In genomic region chr11:44568706-44569473, GRCh38 we compare ENCODE assay signal across 8 cellular contexts. TPM values are rescaled to one million over a fixed set of nuclear protein-coding genes. Genes with fewer than 3 reads are reported as not detected.
DNase-seq lines count a peak whose midpoint lies in the region; ATAC-seq and TF ChIP-seq lines count a peak whose summit lies in the region.

No MANE protein-coding gene starts in this region.

- H3K9me3 ChIP-seq in OCI-LY3 (ENCODE audit: insufficient read depth, low read length) (no peaks in the 10 kb centered on the region), prostate gland (no peaks in the 10 kb centered on the region)

- no peak overlapping the region for H2AFZ ChIP-seq in OCI-LY3 (ENCODE audit: low read depth, low read length)

- DNase-seq in GM13976 (ENCODE audit: low spot score): peak; percentile 80
- peak; percentile 89 to 92 for DNase-seq in activated T-cell treated with anti-CD3 and anti-CD28 coated beads, Interleukin-2, amount 50 U/mL, for 48 hours
- DNase-seq in fibroblast of mammary gland (ENCODE audit: low read depth): peak; percentile 93
- peak; percentile 36 for DNase-seq in prostate gland (ENCODE audit: low spot score)
- DNase-seq in NCI-H2107 treated with DMSO at 0.1 percent for 48 hours (lab: John Stamatoyannopoulos, UW; ENCODE audit: unreplicated experiment): no peak

- in situ Hi-C loops in GM13976 (cut with MboI; ENCODE audit: low sequenced_read_pairs, unreplicated experiment): loop anchor here (5.0 kb wide), 1 partner anchor 38 kb away; no protein-coding TSS in a partner anchor

- intact Hi-C loops in prostate gland (cut with DNase I): loop anchor here (5.0 to 10.0 kb wide), 2 partner anchors 156 to 328 kb away; partner anchors contain the start of gene TSPAN18

- TF ChIP-seq POLR2A in prostate gland (IDR thresholded peaks at IDR 0.05): no peak

- WGBS in prostate gland: 45% methylated on average over 14 of the region's 14 CpGs
- 41% methylated on average over 14 of the region's 14 CpGs for WGBS in urinary bladder

- peak overlapping the region; percentile 90 for H3K9ac ChIP-seq in OCI-LY3 (ENCODE audit: low read length)

- peak; percentile 45 for ATAC-seq in HG02759 (IDR thresholded peaks at IDR 0.05; ENCODE audit: unreplicated experiment)

- H3K27ac ChIP-seq in OCI-LY3 (ENCODE audit: low read length) (peak overlapping the region; percentile 65), prostate gland (peak overlapping the region; percentile 35 to 61), urinary bladder (ENCODE audit: low read depth) (peak overlapping the region; percentile 51)

- TF ChIP-seq CTCF in GM13976 (IDR thresholded peaks at IDR 0.05; ENCODE audit: borderline replicate concordance, control extremely low read depth, extremely low read depth, insufficient read depth, missing control alignments) (no peak), OCI-LY3 (IDR thresholded peaks at IDR 0.05; ENCODE audit: low read depth, low read length) (no peak), fibroblast of mammary gland (conservative IDR thresholded peaks at IDR 0.05; ENCODE audit: control insufficient read depth, insufficient read depth, low read depth, low read length) (no peak), prostate gland (IDR thresholded peaks at IDR 0.05) (no peak)

- H3K4me2 ChIP-seq in OCI-LY3 (ENCODE audit: low read length): peak overlapping the region; percentile 92

- H3K27me3 ChIP-seq in OCI-LY3 (ENCODE audit: low read depth, low read length) (no peaks in the 10 kb centered on the region), prostate gland (replicated peaks; ENCODE audit: insufficient read depth) (no peaks in the 10 kb centered on the region)

- peaks cover 55% of the 10 kb centered on the region for H3K4me1 ChIP-seq in OCI-LY3 (ENCODE audit: low read length)
- H3K4me1 ChIP-seq in prostate gland (replicated peaks): peaks cover 8% of the 10 kb centered on the region
- no peaks in the 10 kb centered on the region for H3K4me1 ChIP-seq in urinary bladder (ENCODE audit: insufficient read depth)

- peaks cover 73% of the 10 kb centered on the region for H4K20me1 ChIP-seq in OCI-LY3 (ENCODE audit: insufficient read depth, low read length)

- H3K4me3 ChIP-seq in OCI-LY3 (ENCODE audit: low read length): peak overlapping the region; percentile 98
- no peak overlapping the region for H3K4me3 ChIP-seq in fibroblast of mammary gland (ENCODE audit: control insufficient read depth, low read depth, low read length)
- no peak overlapping the region for H3K4me3 ChIP-seq in prostate gland
- no peak overlapping the region for H3K4me3 ChIP-seq in urinary bladder (ENCODE audit: low read depth, low read length)

- peaks cover 84% of the 10 kb centered on the region for H3K79me2 ChIP-seq in OCI-LY3 (ENCODE audit: low read length)

- H3K36me3 ChIP-seq in OCI-LY3 (replicated peaks; ENCODE audit: low read depth, low read length): peaks cover 55% of the 10 kb centered on the region
- H3K36me3 ChIP-seq in prostate gland: no peaks in the 10 kb centered on the region
- no peaks in the 10 kb centered on the region for H3K36me3 ChIP-seq in urinary bladder (ENCODE audit: insufficient read depth)

RNA-seq across cellular contexts. Expression of gene CD82, which starts 3.4 kb away (rescaled TPM):
- total RNA-seq in prostate gland (10 to 100 TPM; 35.1 to 54.6 TPM), urinary bladder (13.1 TPM)
- polyA plus RNA-seq in urinary bladder: 37.4 TPM
